In the genomic region with DNA sequence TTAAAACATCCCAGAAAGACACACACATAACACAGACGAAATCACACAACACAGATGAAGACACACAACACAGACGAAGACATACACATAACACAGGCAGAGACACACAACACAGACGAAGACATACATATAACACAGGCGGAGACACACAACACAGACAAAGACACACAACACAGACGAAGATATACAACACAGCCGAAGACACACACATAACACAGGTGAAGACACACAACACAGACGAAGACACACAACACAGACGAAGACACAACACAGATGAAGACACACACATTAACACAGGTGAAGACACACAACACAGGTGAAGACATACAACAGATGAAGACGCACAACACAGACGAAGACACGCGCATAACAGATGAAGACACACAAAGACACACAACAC, we compare ENCODE assay signal across 26 cellular contexts.
"Had no signal": no experiment of that assay in that cellular context is flagged by ENCODE, and none has a peak within 500 bp of the region (broad histone marks: within the 10 kb centered on the region; RNA-seq: fewer than 3 reads in every experiment).

No MANE protein-coding gene starts in this region.

- H3K9me3 Mint-ChIP-seq: activated CD4-positive, alpha-beta T cell treated with anti-CD3 and anti-CD28 coated beads, Interleukin-2, amount 10 ng/mL, durations not matched to agents 7 days and 5 days; activated naive CD4-positive, alpha-beta T cell treated with anti-CD3 and anti-CD28 coated beads for 36 hours; activated T-cell treated with anti-CD3 and anti-CD28 coated beads, Interleukin-2, amount 50 U/mL, for 24 hours; activated T-helper 1 cell treated with anti-CD3 and anti-CD28 coated beads, Interleukin-12 subunit alpha, Interleukin-12 subunit beta, Interleukin-2, Interleukin-4 antibody, amounts not matched to agents 30 ng/mL and 10 ng/mL and 1 ng/mL, durations not matched to agents 14 hours and 24 hours and 36 hours had no signal

- H3K27ac ChIP-seq: adrenal gland, SJCRH30, SK-N-MC had no signal

- H3K36me3 ChIP-seq: adrenal gland, SJCRH30 had no signal

- DNase-seq: activated CD4-positive, alpha-beta T cell treated with anti-CD3 and anti-CD28 coated beads for 36 hours; activated CD4-positive, alpha-beta T cell treated with anti-CD3 and anti-CD28 coated beads, Interleukin-2, amount 10 ng/mL, durations not matched to agents 7 days and 5 days; activated CD4-positive, alpha-beta T cell treated with anti-CD3 and anti-CD28 coated beads, Interleukin-2, amount 50 U/mL, for 48 hours; activated CD8-positive, alpha-beta T cell treated with anti-CD3 and anti-CD28 coated beads, Interleukin-2, amount 10 ng/mL, durations not matched to agents 7 days and 5 days; activated gamma-delta T cell treated with Interleukin-2 at 50 U/mL for 16 hours; activated naive CD4-positive, alpha-beta T cell treated with anti-CD3 and anti-CD28 coated beads for 36 hours; activated T-cell treated with anti-CD3 and anti-CD28 coated beads, Interleukin-2, amount 50 U/mL, for 24 hours; adrenal gland; central memory CD4-positive, alpha-beta T cell; NCI-H1105; NCI-H1417 treated with DMSO at 0.1 percent for 48 hours; NCI-H187 treated with DMSO at 0.1 percent for 48 hours; NCI-H2081; NCI-H226; NCI-H446 treated with DMSO at 0.1 percent for 48 hours; NCI-H524 treated with DMSO at 0.1 percent for 48 hours; SHP77; SJCRH30; T1000 had no signal

- H3K27ac Mint-ChIP-seq: activated CD4-positive, alpha-beta T cell treated with anti-CD3 and anti-CD28 coated beads for 36 hours; activated CD4-positive, alpha-beta T cell treated with anti-CD3 and anti-CD28 coated beads, Interleukin-2, amount 10 ng/mL, durations not matched to agents 7 days and 5 days; activated CD8-positive, alpha-beta T cell treated with anti-CD3 and anti-CD28 coated beads, Interleukin-2, amount 10 ng/mL, durations not matched to agents 7 days and 5 days; activated naive CD4-positive, alpha-beta T cell treated with anti-CD3 and anti-CD28 coated beads for 36 hours; activated naive CD4-positive, alpha-beta T cell treated with anti-CD3 and anti-CD28 coated beads, Interleukin-2, amount 50 U/mL, for 72 hours; activated T-cell treated with anti-CD3 and anti-CD28 coated beads, Interleukin-2, amount 50 U/mL, for 24 hours; activated T-helper 1 cell treated with anti-CD3 and anti-CD28 coated beads, Interleukin-12 subunit alpha, Interleukin-12 subunit beta, Interleukin-2, Interleukin-4 antibody, amounts not matched to agents 30 ng/mL and 10 ng/mL and 1 ng/mL, durations not matched to agents 14 hours and 24 hours and 36 hours; brain had no signal

- FAIRE-seq: TTC549 had no signal

- ATAC-seq: activated CD4-positive, alpha-beta T cell treated with anti-CD3 and anti-CD28 coated beads for 36 hours; activated CD4-positive, CD25-positive, alpha-beta regulatory T cell treated with anti-CD3 and anti-CD28 coated beads, Interleukin-2, amount 50 U/mL, for 24 hours; activated CD8-positive, alpha-beta T cell treated with anti-CD3 and anti-CD28 coated beads, Interleukin-2, amount 10 ng/mL, durations not matched to agents 7 days and 5 days; activated naive CD4-positive, alpha-beta T cell treated with anti-CD3 and anti-CD28 coated beads, Interleukin-2, amount 50 U/mL, for 72 hours; Panc1 had no signal

- H3K4me3 Mint-ChIP-seq: activated CD4-positive, alpha-beta T cell treated with anti-CD3 and anti-CD28 coated beads for 36 hours; activated CD4-positive, alpha-beta T cell treated with anti-CD3 and anti-CD28 coated beads, Interleukin-2, amount 10 ng/mL, durations not matched to agents 7 days and 5 days; activated CD8-positive, alpha-beta T cell treated with anti-CD3 and anti-CD28 coated beads, Interleukin-2, amount 10 ng/mL, durations not matched to agents 7 days and 5 days; activated naive CD4-positive, alpha-beta T cell treated with anti-CD3 and anti-CD28 coated beads for 36 hours; activated T-cell treated with anti-CD3 and anti-CD28 coated beads, Interleukin-2, amount 50 U/mL, for 24 hours; activated T-helper 1 cell treated with anti-CD3 and anti-CD28 coated beads, Interleukin-12 subunit alpha, Interleukin-12 subunit beta, Interleukin-2, Interleukin-4 antibody, amounts not matched to agents 30 ng/mL and 10 ng/mL and 1 ng/mL, durations not matched to agents 14 hours and 24 hours and 36 hours; brain had no signal

- H3K4me3 ChIP-seq: adrenal gland, SJCRH30, SK-N-MC had no signal

- H3K27me3 Mint-ChIP-seq: activated CD4-positive, alpha-beta T cell treated with anti-CD3 and anti-CD28 coated beads for 36 hours; activated CD4-positive, alpha-beta T cell treated with anti-CD3 and anti-CD28 coated beads, Interleukin-2, amount 10 ng/mL, durations not matched to agents 7 days and 5 days; activated T-cell treated with anti-CD3 and anti-CD28 coated beads, Interleukin-2, amount 50 U/mL, for 24 hours; brain had no signal

- H3K9me3 ChIP-seq: adrenal gland had no signal

- H3K27me3 ChIP-seq: adrenal gland, SJCRH30 had no signal

- H3K4me1 ChIP-seq: SJCRH30 had no signal
